ENCODE assay signal across 19 cellular contexts in the genomic region with DNA sequence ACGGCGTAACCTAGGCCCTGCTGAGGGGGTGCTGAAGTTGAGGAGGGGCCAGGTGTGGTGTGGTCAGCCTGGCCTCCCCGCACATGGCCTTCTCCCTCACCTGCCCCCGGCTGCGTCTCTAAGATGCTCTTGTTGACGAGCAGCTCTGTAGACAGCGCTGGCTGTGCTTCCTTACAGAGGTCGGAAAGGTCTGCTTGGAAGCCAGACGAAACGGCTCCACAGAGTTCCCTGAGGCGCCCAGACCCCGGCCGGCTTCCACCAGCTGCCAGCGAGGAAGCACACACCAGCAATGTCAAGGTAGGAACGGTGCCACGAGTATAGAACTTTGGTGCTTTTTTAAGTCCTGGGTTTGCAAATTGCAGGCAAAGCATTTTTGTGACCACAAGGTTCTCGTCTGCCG. TPM values are rescaled to one million over a fixed set of nuclear protein-coding genes. Genes with fewer than 3 reads are reported as not detected.
DNase-seq lines count a peak whose midpoint lies in the region; ATAC-seq and TF ChIP-seq lines count a peak whose summit lies in the region.
"Had no signal": no experiment of that assay in that cellular context is flagged by ENCODE, and none has a peak within 500 bp of the region (broad histone marks: within the 10 kb centered on the region; RNA-seq: fewer than 3 reads in every experiment).

No MANE protein-coding gene starts in this region.

- H3K9me3 Mint-ChIP-seq in MCF 10A (ENCODE audit: unreplicated experiment): no peaks in the 10 kb centered on the region
- no peaks in the 10 kb centered on the region for H3K9me3 Mint-ChIP-seq in chondrocyte (ENCODE audit: low read depth)
- H3K9me3 Mint-ChIP-seq: CD4-positive, CD25-positive, alpha-beta regulatory T cell; CD8-positive, alpha-beta T cell; GM23338; HFFc6 had no signal

- H3K4me3 Mint-ChIP-seq in MCF 10A (ENCODE audit: unreplicated experiment) (no peak overlapping the region), chondrocyte (ENCODE audit: unreplicated experiment) (no peak overlapping the region)
- H3K4me3 Mint-ChIP-seq: B cell; CD4-positive, CD25-positive, alpha-beta regulatory T cell; CD8-positive, alpha-beta T cell; GM23338; HFFc6 had no signal

- no peak for TF ChIP-seq POLR2A in breast epithelium (IDR thresholded peaks at IDR 0.05)

- no peak for DNase-seq in MCF 10A (ENCODE audit: unreplicated experiment)
- DNase-seq in breast epithelium (ENCODE audit: low spot score in 2 of 2): no peak
- peak; percentile 62 for DNase-seq in chondrocyte (ENCODE audit: low spot score)
- DNase-seq in lower lobe of right lung: peak; percentile 25
- no peak for DNase-seq in DMS53 treated with DMSO at 0.1 percent for 48 hours (lab: John Stamatoyannopoulos, UW; ENCODE audit: unreplicated experiment)
- no peak for DNase-seq in stimulated activated CD4-positive, alpha-beta T cell treated with anti-CD3 and anti-CD28 coated beads, Interleukin-4, amount 100 ng/mL, for 24 hours
- DNase-seq in NCI-H524 (lab: John Stamatoyannopoulos, UW): no peak
- DNase-seq: CD4-positive, CD25-positive, alpha-beta regulatory T cell; CD8-positive, alpha-beta T cell; DMS 273 treated with DMSO at 0.1 percent for 48 hours; DMS79 treated with DMSO at 0.1 percent for 48 hours; GF-D8; HFFc6 had no signal

- H3K27me3 Mint-ChIP-seq in MCF 10A (ENCODE audit: insufficient read depth, unreplicated experiment) (no peaks in the 10 kb centered on the region), chondrocyte (ENCODE audit: low read depth) (no peaks in the 10 kb centered on the region)
- H3K27me3 Mint-ChIP-seq: B cell; CD4-positive, CD25-positive, alpha-beta regulatory T cell had no signal

- POLR2A ChIA-PET in MCF 10A (lab: Yijun Ruan, JAX): no interaction called here

- H3K36me3 Mint-ChIP-seq in MCF 10A (ENCODE audit: insufficient read depth, unreplicated experiment) (peaks cover 69% of the 10 kb centered on the region), chondrocyte (ENCODE audit: low read depth) (peaks cover 30% of the 10 kb centered on the region)

- no peaks in the 10 kb centered on the region for H3K27me3 ChIP-seq in breast epithelium
- no peaks in the 10 kb centered on the region for H3K27me3 ChIP-seq in lower lobe of right lung (ENCODE audit: low read depth)
- H3K27me3 ChIP-seq: BLaER1 had no signal

- no peak overlapping the region for H3K27ac ChIP-seq in breast epithelium
- H3K27ac ChIP-seq in lower lobe of right lung: no peak overlapping the region
- H3K27ac ChIP-seq: 22Rv1, BLaER1, C4-2B had no signal

- H3K9me3 ChIP-seq in breast epithelium (no peaks in the 10 kb centered on the region), lower lobe of right lung (no peaks in the 10 kb centered on the region)
- H3K9me3 ChIP-seq: BLaER1, HAP-1 had no signal

- no TSS peak for BruUV-seq in MCF 10A (replicated peaks; lab: Mats Ljungman, UMichigan)

- intact Hi-C loops in MCF 10A (cut with micrococcal nuclease): no loop called here
- intact Hi-C loops in breast epithelium (cut with DNase I; ENCODE audit: low total_unique reads): no loop called here
- intact Hi-C loops in lower lobe of right lung (cut with DNase I): no loop called here

- ATAC-seq in lower lobe of right lung: no peak
- ATAC-seq: CD8-positive, alpha-beta T cell; GM23338 had no signal

- peak overlapping the region; percentile 12 for H3K27ac Mint-ChIP-seq in MCF 10A (ENCODE audit: low read depth, unreplicated experiment)
- H3K27ac Mint-ChIP-seq in chondrocyte (ENCODE audit: unreplicated experiment): no peak overlapping the region
- H3K27ac Mint-ChIP-seq: B cell; CD4-positive, CD25-positive, alpha-beta regulatory T cell; CD8-positive, alpha-beta T cell; GM23338; HFFc6 had no signal

- H3K4me1 Mint-ChIP-seq in MCF 10A (ENCODE audit: insufficient read depth, unreplicated experiment): no peaks in the 10 kb centered on the region
- no peaks in the 10 kb centered on the region for H3K4me1 Mint-ChIP-seq in chondrocyte (ENCODE audit: low read depth)

- TF ChIP-seq CTCF in MCF 10A (IDR thresholded peaks at IDR 0.05; ENCODE audit: unreplicated experiment) (no peak), breast epithelium (IDR thresholded peaks at IDR 0.05) (no peak), chondrocyte (IDR thresholded peaks at IDR 0.05) (no peak), lower lobe of right lung (IDR thresholded peaks at IDR 0.05) (no peak)

- CTCF ChIA-PET in MCF 10A (lab: Yijun Ruan, JAX): no interaction called here

- H3K4me3 ChIP-seq in breast epithelium: no peak overlapping the region
- H3K4me3 ChIP-seq in lower lobe of right lung: no peak overlapping the region
- H3K4me3 ChIP-seq: BLaER1, GM23338, HAP-1 had no signal

- H3K4me1 ChIP-seq in breast epithelium: no peaks in the 10 kb centered on the region
- no peaks in the 10 kb centered on the region for H3K4me1 ChIP-seq in lower lobe of right lung
- H3K4me1 ChIP-seq: BLaER1, HAP-1 had no signal

- H3K36me3 ChIP-seq in breast epithelium: peaks cover 4% of the 10 kb centered on the region
- H3K36me3 ChIP-seq in lower lobe of right lung: peaks cover 89% of the 10 kb centered on the region

RNA-seq across cellular contexts. Expression of a gene that starts 18.8 kb away (rescaled TPM):
- total RNA-seq in MCF 10A (2022): 39.6 and 55.1 TPM in 2 replicates
- 10 to 100 TPM; 32.6 to 43.9 (median 42.0) TPM for total RNA-seq in breast epithelium
- 27.9 to 37.0 TPM (median 30.3 TPM) in 3 replicates for total RNA-seq in chondrocyte
- total RNA-seq in lower lobe of right lung: 41.0 TPM

Comparison
In these comparisons a context has a peak if more than half of its experiments do, and no peak if none do; other contexts are left out.
1. DNase-seq: peak in chondrocyte (single experiment) and lower lobe of right lung (single experiment); none in MCF 10A (single experiment), breast epithelium (0 of 2), DMS53 treated with DMSO at 0.1 percent for 48 hours (single experiment), stimulated activated CD4-positive, alpha-beta T cell treated with anti-CD3 and anti-CD28 coated beads, Interleukin-4, amount 100 ng/mL, for 24 hours (single experiment) and NCI-H524 (0 of 2).